ENCODE assay signal across 16 cellular contexts in genomic region chr1:18938008-18938706, GRCh38. TPM values are rescaled to one million over a fixed set of nuclear protein-coding genes. Genes with fewer than 3 reads are reported as not detected.
DNase-seq lines count a peak whose midpoint lies in the region; ATAC-seq and TF ChIP-seq lines count a peak whose summit lies in the region.
"Had no signal": no experiment of that assay in that cellular context is flagged by ENCODE, and none has a peak within 500 bp of the region (broad histone marks: within the 10 kb centered on the region; RNA-seq: fewer than 3 reads in every experiment).

No MANE protein-coding gene starts in this region.

- intact Hi-C loops in breast epithelium (cut with DNase I; ENCODE audit: low total_unique reads), result no loop called here
- intact Hi-C loops in MCF 10A (cut with micrococcal nuclease), result no loop called here
- intact Hi-C loops in thyroid gland (cut with DNase I), result no loop called here

- H3K27me3 Mint-ChIP-seq in MCF 10A (ENCODE audit: insufficient read depth, unreplicated experiment), result no peaks in the 10 kb centered on the region

- no peak for ATAC-seq in HG03097 (IDR thresholded peaks at IDR 0.05; ENCODE audit: low FRiP score, unreplicated experiment)

- 77 to 80% methylated on average over 10 to 11 of the region's 14 CpGs for WGBS in thyroid gland, 2 donors

- CTCF ChIA-PET in MCF 10A (lab: Yijun Ruan, JAX), result interaction anchor here (0.9 to 2.1 kb wide), 5 partner anchors 11 to 161 kb away, joined by 3 to 10 read pairs (median 3); no protein-coding TSS in a partner anchor

- peaks cover 21% of the 10 kb centered on the region for H3K4me1 Mint-ChIP-seq in MCF 10A (ENCODE audit: insufficient read depth, unreplicated experiment)

- H3K36me3 ChIP-seq in breast epithelium, result no peaks in the 10 kb centered on the region
- H3K36me3 ChIP-seq in thyroid gland, result no peaks in the 10 kb centered on the region
- H3K36me3 ChIP-seq: lower lobe of right lung had no signal

- H3K36me3 Mint-ChIP-seq in MCF 10A (ENCODE audit: insufficient read depth, unreplicated experiment), result peaks cover 4% of the 10 kb centered on the region

- H3K4me3 Mint-ChIP-seq in MCF 10A (ENCODE audit: unreplicated experiment), result no peak overlapping the region

- POLR2A ChIA-PET in MCF 10A (lab: Yijun Ruan, JAX), result interaction anchor here (0.7 to 2.6 kb wide), 2 partner anchors 11 to 12 kb away, joined by 3 to 11 read pairs; no protein-coding TSS in a partner anchor

- no peaks in the 10 kb centered on the region for H3K9me3 ChIP-seq in breast epithelium
- no peaks in the 10 kb centered on the region for H3K9me3 ChIP-seq in thyroid gland
- H3K9me3 ChIP-seq: lower lobe of right lung had no signal

- H3K4me3 ChIP-seq in breast epithelium (no peak overlapping the region), thyroid gland (replicated peaks in 1 of 3) (no peak overlapping the region)
- H3K4me3 ChIP-seq: lower lobe of right lung had no signal

- H3K9me3 Mint-ChIP-seq in MCF 10A (ENCODE audit: unreplicated experiment), result no peaks in the 10 kb centered on the region

- BruUV-seq in MCF 10A (replicated peaks; lab: Mats Ljungman, UMichigan), result no TSS peak

- H3K27ac ChIP-seq in breast epithelium, result peak overlapping the region; percentile 22 to 75
- H3K27ac ChIP-seq in thyroid gland, result peak overlapping the region in 2 of 3 donors; percentile 74 to 82
- H3K27ac ChIP-seq: HL-60, lower lobe of right lung had no signal

- H3K4me1 ChIP-seq in breast epithelium (peaks cover 13 to 16% of the 10 kb centered on the region in 2 donors), thyroid gland (peaks cover 45 to 78% of the 10 kb centered on the region in 2 donors)

- TF ChIP-seq CTCF in breast epithelium (IDR thresholded peaks at IDR 0.05) (no peak), MCF 10A (IDR thresholded peaks at IDR 0.05; ENCODE audit: unreplicated experiment) (no peak), thyroid gland (IDR thresholded peaks at IDR 0.05) (no peak)

- TF ChIP-seq POLR2A in breast epithelium (IDR thresholded peaks at IDR 0.05), result no peak
- peak in 1 of 2 donors; percentile 17 for TF ChIP-seq POLR2A in thyroid gland (IDR thresholded peaks at IDR 0.05)

- H3K27me3 ChIP-seq in breast epithelium, result no peaks in the 10 kb centered on the region
- H3K27me3 ChIP-seq in thyroid gland, result no peaks in the 10 kb centered on the region

- no peak overlapping the region for H3K27ac Mint-ChIP-seq in MCF 10A (ENCODE audit: low read depth, unreplicated experiment)

- no peak for DNase-seq in breast epithelium (ENCODE audit: low spot score in 2 of 2)
- no peak for DNase-seq in MCF 10A (ENCODE audit: unreplicated experiment)
- DNase-seq in astrocyte of the hippocampus (ENCODE audit: low read depth, low spot score), result peak; percentile 54
- DNase-seq in kidney glomerular epithelial cell (lab: John Stamatoyannopoulos, UW), result peak; percentile 67
- DNase-seq in thyroid gland, result peak; percentile 84 to 87
- no peak for DNase-seq in NCI-H1417 (lab: John Stamatoyannopoulos, UW)
- DNase-seq in middle frontal gyrus (ENCODE audit: extremely low spot score, low spot score), result no peak
- DNase-seq: activated CD4-positive, alpha-beta T cell treated with anti-CD3 and anti-CD28 coated beads, Interleukin-2, amount 50 U/mL, for 48 hours; activated naive CD4-positive, alpha-beta T cell; dermis blood vessel endothelial cell; DMS79 treated with DMSO at 0.1 percent for 48 hours; lower lobe of right lung; NCI-H1092; T-helper 1 cell had no signal

RNA-seq across cellular contexts. Expression of gene IFFO2, which starts 18.3 kb away (rescaled TPM):
- total RNA-seq in breast epithelium, result 10 to 100 TPM in 2 of 3 donors, 1 to 10 TPM in 1; 5.8 to 35.3 (median 34.4) TPM
- 10.8 and 21.0 TPM in 2 replicates for total RNA-seq in MCF 10A (2022)
- 10 to 100 TPM in 3 of 4 donors, 1 to 10 TPM in 1; 7.2 to 11.3 (median 10.1) TPM for total RNA-seq in thyroid gland

RNA-seq across cellular contexts. Expression of gene ALDH4A1, which starts 35.8 kb away (rescaled TPM):
- total RNA-seq in breast epithelium (10 to 100 TPM; 15.7 to 81.0 (median 23.7) TPM), MCF 10A (2022) (5.7 and 6.3 TPM in 2 replicates), thyroid gland (10 to 100 TPM in 3 of 4 donors, 1 to 10 TPM in 1; 5.4 to 29.9 (median 18.6) TPM)

Comparison
In these comparisons a context has a peak if more than half of its experiments do, and no peak if none do; other contexts are left out.
1. DNase-seq: peak in astrocyte of the hippocampus (single experiment), kidney glomerular epithelial cell (single experiment) and thyroid gland (2 of 2); none in breast epithelium (0 of 2), MCF 10A (single experiment), NCI-H1417 (0 of 3) and middle frontal gyrus (single experiment).